In the genomic region with DNA sequence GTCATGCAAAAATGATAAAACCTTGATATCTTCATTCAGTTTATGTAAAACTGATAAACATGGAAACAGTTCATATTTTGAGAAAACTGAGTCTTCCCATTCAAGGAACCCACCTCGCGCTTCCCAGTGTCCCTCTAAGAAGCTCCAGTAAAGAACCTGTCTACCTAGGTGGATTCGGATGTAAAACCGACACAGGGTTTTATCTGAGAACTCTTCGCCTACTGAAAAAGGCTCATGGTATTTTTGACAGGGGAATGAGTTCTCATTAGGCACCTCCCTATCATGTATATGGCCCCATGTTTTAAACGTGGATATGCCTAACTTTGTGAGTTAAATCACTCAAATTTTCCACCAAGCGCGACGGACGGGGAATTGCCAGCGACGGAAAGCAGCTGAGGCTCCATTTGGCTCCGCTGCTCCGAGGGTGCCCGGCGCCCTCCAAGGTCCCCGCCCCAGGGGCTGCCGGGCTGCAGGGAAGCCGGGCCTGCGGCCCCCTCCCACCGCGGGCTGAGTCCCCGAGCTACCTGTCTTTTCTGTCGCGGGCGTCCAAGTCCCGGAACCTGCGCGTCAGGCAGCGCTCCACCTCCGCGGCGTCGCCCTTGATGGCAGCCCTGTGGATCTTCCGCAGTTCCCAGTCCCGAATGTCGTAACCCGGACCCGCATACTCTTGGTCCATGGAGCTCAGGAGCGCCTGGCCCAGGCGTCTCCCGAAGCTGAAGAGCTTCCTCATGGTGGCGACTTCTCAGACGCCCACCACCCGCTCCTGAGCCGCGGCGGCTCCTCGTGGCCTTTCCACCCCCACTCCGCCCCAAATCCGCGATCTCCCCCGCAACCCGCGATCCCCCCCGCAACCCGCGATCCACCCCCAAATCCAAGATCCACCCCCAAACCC, we compare ENCODE assay signal across 8 cellular contexts. TPM values are rescaled to one million over a fixed set of nuclear protein-coding genes. Genes with fewer than 3 reads are reported as not detected.
DNase-seq lines count a peak whose midpoint lies in the region; ATAC-seq, FAIRE-seq and TF ChIP-seq lines count a peak whose summit lies in the region.

No MANE protein-coding gene starts in this region.

- TF ChIP-seq CTCF in GM06990 (IDR thresholded peaks at IDR 0.05; ENCODE audit: insufficient read depth, low read length, poor library complexity, severe bottlenecking) (no peak), GM12878 (IDR thresholded peaks at IDR 0.05 in 2 of 3, conservative IDR thresholded peaks at IDR 0.05 in 1 of 3; ENCODE audit: control insufficient read depth in 2 of 3, extremely low read depth in 1 of 3, insufficient read depth in 1 of 3, low read depth in 3 of 3, low read length in 3 of 3) (no peak)

- SMC1A ChIA-PET in GM12878 (lab: Charles Lee; ENCODE audit: uncharacterized antibody, unreplicated experiment): no interaction called here

- BruUV-seq in GM12878 (replicated peaks; lab: Mats Ljungman, UMichigan): no TSS peak

- H3K4me3 ChIP-seq in GM06990 (replicated peaks; ENCODE audit: low read depth, low read length) (peak overlapping the region; percentile 65), GM12878 (0 out of 2 replicates have a peak overlapping the region, but pooled peaks have one; percentile 27)

- CTCF ChIA-PET in GM12878 (lab: Yijun Ruan, JAX): no interaction called here

- H3K79me2 ChIP-seq in GM12878 (ENCODE audit: control insufficient read depth, insufficient read depth, low read length): no peaks in the 10 kb centered on the region

- intact Hi-C loops in GM12878 (cut with micrococcal nuclease; ENCODE audit: unreplicated experiment): no loop called here

- POLR2A ChIA-PET in GM12878 (lab: Charles Lee): no interaction called here

- TF ChIP-seq POLR2A in GM12878 (IDR thresholded peaks at IDR 0.05; ENCODE audit: low read depth, low read length): no peak

- H3K36me3 ChIP-seq in GM06990 (ENCODE audit: control insufficient read depth, insufficient read depth, low read length): no peaks in the 10 kb centered on the region
- no peaks in the 10 kb centered on the region for H3K36me3 ChIP-seq in GM12878 (ENCODE audit: control insufficient read depth in 2 of 2, insufficient read depth in 2 of 2, low read length in 1 of 2)

- H2AFZ ChIP-seq in GM12878 (ENCODE audit: control insufficient read depth, low read depth, low read length): peak overlapping the region; percentile 69; the same call in 1 of the 2 replicates

- TF ChIP-seq EP300 in GM12878 (IDR thresholded peaks at IDR 0.05; ENCODE audit: borderline replicate concordance in 1 of 2, control insufficient read depth in 1 of 2, low read depth in 2 of 2, low read length in 2 of 2): no peak

- ATAC-seq in GM12878: no peak
- ATAC-seq in activated CD4-positive, CD25-positive, alpha-beta regulatory T cell treated with anti-CD3 and anti-CD28 coated beads, Interleukin-2, amount 50 U/mL, for 24 hours: no peak

- DNase-seq in GM06990 (ENCODE audit: extremely low read depth, insufficient read length): no peak
- peak; percentile 27 for DNase-seq in RKO (ENCODE audit: low spot score)
- no peak for DNase-seq in GM12878 (ENCODE audit: low read depth, low spot score)
- peak; percentile 44 for DNase-seq in kidney tubule cell (ENCODE audit: low spot score)
- peak; percentile 49 for DNase-seq in stimulated activated CD4-positive, alpha-beta T cell treated with anti-CD3 and anti-CD28 coated beads, Interleukin-2, amount 100 ng/mL, for 4 hours (ENCODE audit: low read depth)
- no peak for DNase-seq in foreskin melanocyte
- DNase-seq in A172 (ENCODE audit: low spot score): no peak

- TF ChIP-seq RAD21 in GM12878 (IDR thresholded peaks at IDR 0.05; ENCODE audit: insufficient read depth, low read depth, low read length): no peak

- no peaks in the 10 kb centered on the region for H3K4me1 ChIP-seq in GM12878 (ENCODE audit: control insufficient read depth, insufficient read depth, low read length)

- H4K20me1 ChIP-seq in GM12878 (ENCODE audit: control insufficient read depth, insufficient read depth): no peaks in the 10 kb centered on the region

- RAD21 ChIA-PET in GM12878 (lab: Charles Lee; ENCODE audit: unreplicated experiment): no interaction called here

- WGBS in GM12878 (ENCODE audit: insufficient coverage, insufficient replicate concordance, low lambda C conversion rate, missing lambda C conversion rate): 30% methylated on average over 45 of the region's 58 CpGs

- H3K4me2 ChIP-seq in GM12878 (ENCODE audit: control insufficient read depth, insufficient read depth): peak overlapping the region; percentile 87

- in situ Hi-C loops in GM12878 (cut with MboI): no loop called here

- FAIRE-seq in GM12878 (lab: Jason Lieb, UNC): no peak

- H3K9me3 ChIP-seq in GM12878 (replicated peaks; ENCODE audit: control insufficient read depth, insufficient read depth, low read length): no peaks in the 10 kb centered on the region; the same call in 2 of the 3 replicates

- no peak overlapping the region for H3K27ac ChIP-seq in GM12878 (ENCODE audit: control insufficient read depth, insufficient read depth)

- H3K9ac ChIP-seq in GM12878 (ENCODE audit: control insufficient read depth, insufficient read depth, low read length): no peak overlapping the region

- no peaks in the 10 kb centered on the region for H3K27me3 ChIP-seq in GM06990 (replicated peaks; ENCODE audit: control insufficient read depth, insufficient read depth, low read length)
- peaks cover 4 to 6% of the 10 kb centered on the region in 2 experiments for H3K27me3 ChIP-seq in GM12878 (replicated peaks in 1 of 2; ENCODE audit: control insufficient read depth in 2 of 2, insufficient read depth in 2 of 2, low read length in 1 of 2)

TF ChIP-seq in GM12878, 131 proteins besides CTCF, POLR2A, EP300 and RAD21 (continues in another document):
- TF ChIP-seq, protein P1, sequence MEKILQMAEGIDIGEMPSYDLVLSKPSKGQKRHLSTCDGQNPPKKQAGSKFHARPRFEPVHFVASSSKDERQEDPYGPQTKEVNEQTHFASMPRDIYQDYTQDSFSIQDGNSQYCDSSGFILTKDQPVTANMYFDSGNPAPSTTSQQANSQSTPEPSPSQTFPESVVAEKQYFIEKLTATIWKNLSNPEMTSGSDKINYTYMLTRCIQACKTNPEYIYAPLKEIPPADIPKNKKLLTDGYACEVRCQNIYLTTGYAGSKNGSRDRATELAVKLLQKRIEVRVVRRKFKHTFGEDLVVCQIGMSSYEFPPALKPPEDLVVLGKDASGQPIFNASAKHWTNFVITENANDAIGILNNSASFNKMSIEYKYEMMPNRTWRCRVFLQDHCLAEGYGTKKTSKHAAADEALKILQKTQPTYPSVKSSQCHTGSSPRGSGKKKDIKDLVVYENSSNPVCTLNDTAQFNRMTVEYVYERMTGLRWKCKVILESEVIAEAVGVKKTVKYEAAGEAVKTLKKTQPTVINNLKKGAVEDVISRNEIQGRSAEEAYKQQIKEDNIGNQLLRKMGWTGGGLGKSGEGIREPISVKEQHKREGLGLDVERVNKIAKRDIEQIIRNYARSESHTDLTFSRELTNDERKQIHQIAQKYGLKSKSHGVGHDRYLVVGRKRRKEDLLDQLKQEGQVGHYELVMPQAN (conservative IDR thresholded peaks at IDR 0.05): no peak
- no peak for TF ChIP-seq PAX8 (IDR thresholded peaks at IDR 0.05)
- TF ChIP-seq SMAD1 (IDR thresholded peaks at IDR 0.05; ENCODE audit: low read depth, partially characterized antibody): no peak
- no peak for TF ChIP-seq SREBF2 (IDR thresholded peaks at IDR 0.05; ENCODE audit: low read length)
- no peak for TF ChIP-seq FOS (IDR thresholded peaks at IDR 0.05; ENCODE audit: borderline replicate concordance, extremely low read depth, insufficient read length)
- no peak for TF ChIP-seq WRNIP1 (IDR thresholded peaks at IDR 0.05; ENCODE audit: borderline replicate concordance, low read depth, low read length)
- TF ChIP-seq SIN3A (IDR thresholded peaks at IDR 0.05; ENCODE audit: low read depth, low read length): no peak
- TF ChIP-seq POLR2AphosphoS5 (IDR thresholded peaks at IDR 0.05; ENCODE audit: low read length): no peak
- TF ChIP-seq, protein P2, sequence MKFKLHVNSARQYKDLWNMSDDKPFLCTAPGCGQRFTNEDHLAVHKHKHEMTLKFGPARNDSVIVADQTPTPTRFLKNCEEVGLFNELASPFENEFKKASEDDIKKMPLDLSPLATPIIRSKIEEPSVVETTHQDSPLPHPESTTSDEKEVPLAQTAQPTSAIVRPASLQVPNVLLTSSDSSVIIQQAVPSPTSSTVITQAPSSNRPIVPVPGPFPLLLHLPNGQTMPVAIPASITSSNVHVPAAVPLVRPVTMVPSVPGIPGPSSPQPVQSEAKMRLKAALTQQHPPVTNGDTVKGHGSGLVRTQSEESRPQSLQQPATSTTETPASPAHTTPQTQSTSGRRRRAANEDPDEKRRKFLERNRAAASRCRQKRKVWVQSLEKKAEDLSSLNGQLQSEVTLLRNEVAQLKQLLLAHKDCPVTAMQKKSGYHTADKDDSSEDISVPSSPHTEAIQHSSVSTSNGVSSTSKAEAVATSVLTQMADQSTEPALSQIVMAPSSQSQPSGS (IDR thresholded peaks at IDR 0.05; ENCODE audit: low read length): no peak
- no peak for TF ChIP-seq TBL1XR1 (IDR thresholded peaks at IDR 0.05; ENCODE audit: low read depth, low read length)
- TF ChIP-seq CHD1 (IDR thresholded peaks at IDR 0.05; ENCODE audit: low read depth, low read length): no peak
- no peak for TF ChIP-seq ATF7 (IDR thresholded peaks at IDR 0.05; ENCODE audit: low read depth)
- TF ChIP-seq BRCA1 (IDR thresholded peaks at IDR 0.05; ENCODE audit: low read depth, low read length): no peak
- no peak for TF ChIP-seq HDAC6 (IDR thresholded peaks at IDR 0.05; ENCODE audit: unreplicated experiment)
- no peak for TF ChIP-seq NFIC (IDR thresholded peaks at IDR 0.05; ENCODE audit: low read depth, low read length)

RNA-seq across cellular contexts. Expression of a gene that starts 0.6 kb away (rescaled TPM):
- not detected in 2 replicates for total RNA-seq in GM12878 (2013; cell fraction: nucleolus; rRNA removed)
- total RNA-seq in GM12878 (2014; rRNA removed) (not detected in 2 replicates), GM12878 (2014; rRNA removed; fragmentation: Illumina TruSeq; extraction: Trizol) (not detected in 2 replicates), GM12878 (2021) (not detected in 2 replicates)
- polyA plus RNA-seq in GM12878 (2011; ENCODE audit: low read depth): not detected
- polyA plus RNA-seq in GM12878 (2011; rRNA removed) (0.37 and 0.52 TPM in 2 replicates), GM12878 (2014; fragmentation: Illumina TruSeq; extraction: Trizol) (not detected in 2 replicates), GM12878 (2014; fragmentation: Nextera tagmentation; extraction: Ambion mirVana) (not detected), GM12878 (2014; rRNA removed) (not detected in 2 replicates), GM12878 (2016; fragmentation: Nextera tagmentation; extraction: Ambion mirVana) (not detected)
- polyA plus RNA-seq in GM12878 (2011; cell fraction: cytosol; rRNA removed): 0.01 and 0.03 TPM in 2 replicates
- 0.09 and 0.85 TPM in 2 replicates for polyA plus RNA-seq in GM12878 (2011; cell fraction: nucleus; rRNA removed)
- 0.07 TPM in 1 of 2 replicates, not detected in the other for polyA plus RNA-seq in GM12878 (2012)
- 0.15 TPM in 1 of 2 replicates, not detected in the other for polyA minus RNA-seq in GM12878 (2011; rRNA and poly(A)+ RNA removed)
- polyA minus RNA-seq in GM12878 (2011; cell fraction: cytosol; rRNA and poly(A)+ RNA removed): not detected in 2 replicates
- polyA minus RNA-seq in GM12878 (2011; cell fraction: nucleus; rRNA and poly(A)+ RNA removed): 0.12 and 1.5 TPM in 2 replicates
- total RNA-seq in A172 (2014; rRNA removed; shearing (Covaris generic)): 0.10 TPM in 1 of 2 replicates, not detected in the other

Comparison
In these comparisons a context has a peak if more than half of its experiments do, and no peak if none do; other contexts are left out.
1. DNase-seq: peak in RKO (single experiment), kidney tubule cell (single experiment) and stimulated activated CD4-positive, alpha-beta T cell treated with anti-CD3 and anti-CD28 coated beads, Interleukin-2, amount 100 ng/mL, for 4 hours (single experiment); none in GM06990 (single experiment), GM12878 (single experiment), foreskin melanocyte (single experiment) and A172 (single experiment).